Comparison of ENCODE assay signal across 1 cellular context in the genomic region with DNA sequence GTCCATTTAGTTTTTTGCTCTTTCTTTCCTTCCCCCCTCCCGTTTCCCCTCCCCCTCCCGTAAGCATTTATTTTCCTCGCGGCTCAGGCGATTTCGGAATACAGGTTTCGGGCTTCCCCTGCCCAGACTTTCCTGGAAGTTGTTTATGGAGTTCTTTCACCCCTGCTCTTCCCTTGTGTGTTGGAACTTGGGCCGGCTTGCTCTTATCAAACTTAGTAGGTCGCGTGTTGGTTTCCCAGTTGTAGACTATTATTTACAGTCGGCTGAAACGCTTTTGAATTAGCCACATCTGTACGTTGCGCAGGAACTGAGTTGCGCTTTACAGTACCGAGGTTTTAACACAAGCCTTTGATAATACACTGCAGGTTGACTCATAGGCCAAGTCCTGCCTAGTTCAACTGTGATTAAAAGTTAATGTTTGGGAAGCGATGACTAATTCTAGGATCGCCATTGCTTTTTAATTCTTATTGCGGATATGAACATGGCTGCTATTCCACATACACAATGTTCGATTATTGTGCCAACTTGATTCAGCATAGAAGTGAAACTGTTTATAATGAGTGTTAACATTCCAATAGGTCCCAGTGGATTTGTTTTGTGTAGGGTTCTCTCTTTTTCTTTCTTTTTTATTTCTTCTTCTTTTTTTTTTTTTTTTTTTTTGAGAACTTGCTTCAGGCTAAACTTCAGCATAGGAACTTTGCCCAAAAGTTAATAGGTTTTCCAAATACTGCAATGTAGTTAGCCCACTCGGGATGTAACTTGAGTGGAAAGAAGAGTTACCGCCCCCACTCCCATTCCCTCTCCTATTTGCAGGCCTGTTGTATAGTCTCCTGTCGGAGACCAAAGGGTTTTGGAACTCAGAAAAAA.
TF ChIP-seq lines count a peak whose summit lies in the region.

No MANE protein-coding gene starts in this region.

TF ChIP-seq in GM12878, 131 proteins besides CTCF, POLR2A, EP300 and RAD21:
- TF ChIP-seq, protein P1, sequence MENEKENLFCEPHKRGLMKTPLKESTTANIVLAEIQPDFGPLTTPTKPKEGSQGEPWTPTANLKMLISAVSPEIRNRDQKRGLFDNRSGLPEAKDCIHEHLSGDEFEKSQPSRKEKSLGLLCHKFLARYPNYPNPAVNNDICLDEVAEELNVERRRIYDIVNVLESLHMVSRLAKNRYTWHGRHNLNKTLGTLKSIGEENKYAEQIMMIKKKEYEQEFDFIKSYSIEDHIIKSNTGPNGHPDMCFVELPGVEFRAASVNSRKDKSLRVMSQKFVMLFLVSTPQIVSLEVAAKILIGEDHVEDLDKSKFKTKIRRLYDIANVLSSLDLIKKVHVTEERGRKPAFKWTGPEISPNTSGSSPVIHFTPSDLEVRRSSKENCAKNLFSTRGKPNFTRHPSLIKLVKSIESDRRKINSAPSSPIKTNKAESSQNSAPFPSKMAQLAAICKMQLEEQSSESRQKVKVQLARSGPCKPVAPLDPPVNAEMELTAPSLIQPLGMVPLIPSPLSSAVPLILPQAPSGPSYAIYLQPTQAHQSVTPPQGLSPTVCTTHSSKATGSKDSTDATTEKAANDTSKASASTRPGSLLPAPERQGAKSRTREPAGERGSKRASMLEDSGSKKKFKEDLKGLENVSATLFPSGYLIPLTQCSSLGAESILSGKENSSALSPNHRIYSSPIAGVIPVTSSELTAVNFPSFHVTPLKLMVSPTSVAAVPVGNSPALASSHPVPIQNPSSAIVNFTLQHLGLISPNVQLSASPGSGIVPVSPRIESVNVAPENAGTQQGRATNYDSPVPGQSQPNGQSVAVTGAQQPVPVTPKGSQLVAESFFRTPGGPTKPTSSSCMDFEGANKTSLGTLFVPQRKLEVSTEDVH (IDR thresholded peaks at IDR 0.05; ENCODE audit: low read depth, partially characterized antibody), result no peak
- TF ChIP-seq FOXM1 (IDR thresholded peaks at IDR 0.05; ENCODE audit: low read depth, low read length), result no peak
- TF ChIP-seq, protein P2, sequence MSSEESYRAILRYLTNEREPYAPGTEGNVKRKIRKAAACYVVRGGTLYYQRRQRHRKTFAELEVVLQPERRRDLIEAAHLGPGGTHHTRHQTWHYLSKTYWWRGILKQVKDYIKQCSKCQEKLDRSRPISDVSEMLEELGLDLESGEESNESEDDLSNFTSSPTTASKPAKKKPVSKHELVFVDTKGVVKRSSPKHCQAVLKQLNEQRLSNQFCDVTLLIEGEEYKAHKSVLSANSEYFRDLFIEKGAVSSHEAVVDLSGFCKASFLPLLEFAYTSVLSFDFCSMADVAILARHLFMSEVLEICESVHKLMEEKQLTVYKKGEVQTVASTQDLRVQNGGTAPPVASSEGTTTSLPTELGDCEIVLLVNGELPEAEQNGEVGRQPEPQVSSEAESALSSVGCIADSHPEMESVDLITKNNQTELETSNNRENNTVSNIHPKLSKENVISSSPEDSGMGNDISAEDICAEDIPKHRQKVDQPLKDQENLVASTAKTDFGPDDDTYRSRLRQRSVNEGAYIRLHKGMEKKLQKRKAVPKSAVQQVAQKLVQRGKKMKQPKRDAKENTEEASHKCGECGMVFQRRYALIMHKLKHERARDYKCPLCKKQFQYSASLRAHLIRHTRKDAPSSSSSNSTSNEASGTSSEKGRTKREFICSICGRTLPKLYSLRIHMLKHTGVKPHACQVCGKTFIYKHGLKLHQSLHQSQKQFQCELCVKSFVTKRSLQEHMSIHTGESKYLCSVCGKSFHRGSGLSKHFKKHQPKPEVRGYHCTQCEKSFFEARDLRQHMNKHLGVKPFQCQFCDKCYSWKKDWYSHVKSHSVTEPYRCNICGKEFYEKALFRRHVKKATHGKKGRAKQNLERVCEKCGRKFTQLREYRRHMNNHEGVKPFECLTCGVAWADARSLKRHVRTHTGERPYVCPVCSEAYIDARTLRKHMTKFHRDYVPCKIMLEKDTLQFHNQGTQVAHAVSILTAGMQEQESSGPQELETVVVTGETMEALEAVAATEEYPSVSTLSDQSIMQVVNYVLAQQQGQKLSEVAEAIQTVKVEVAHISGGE (CRISPR knock-in tag; IDR thresholded peaks at IDR 0.05), result no peak
- TF ChIP-seq RBBP5 (conservative IDR thresholded peaks at IDR 0.05), result no peak
- no peak for TF ChIP-seq TAF1 (IDR thresholded peaks at IDR 0.05; ENCODE audit: borderline replicate concordance, low read depth, low read length)
- no peak for TF ChIP-seq WRNIP1 (IDR thresholded peaks at IDR 0.05; ENCODE audit: borderline replicate concordance, low read depth, low read length)
- TF ChIP-seq ZZZ3 (IDR thresholded peaks at IDR 0.05; ENCODE audit: control insufficient read depth, insufficient read length, low read depth), result no peak
- no peak for TF ChIP-seq HDAC2 (IDR thresholded peaks at IDR 0.05)
- TF ChIP-seq, protein P3, sequence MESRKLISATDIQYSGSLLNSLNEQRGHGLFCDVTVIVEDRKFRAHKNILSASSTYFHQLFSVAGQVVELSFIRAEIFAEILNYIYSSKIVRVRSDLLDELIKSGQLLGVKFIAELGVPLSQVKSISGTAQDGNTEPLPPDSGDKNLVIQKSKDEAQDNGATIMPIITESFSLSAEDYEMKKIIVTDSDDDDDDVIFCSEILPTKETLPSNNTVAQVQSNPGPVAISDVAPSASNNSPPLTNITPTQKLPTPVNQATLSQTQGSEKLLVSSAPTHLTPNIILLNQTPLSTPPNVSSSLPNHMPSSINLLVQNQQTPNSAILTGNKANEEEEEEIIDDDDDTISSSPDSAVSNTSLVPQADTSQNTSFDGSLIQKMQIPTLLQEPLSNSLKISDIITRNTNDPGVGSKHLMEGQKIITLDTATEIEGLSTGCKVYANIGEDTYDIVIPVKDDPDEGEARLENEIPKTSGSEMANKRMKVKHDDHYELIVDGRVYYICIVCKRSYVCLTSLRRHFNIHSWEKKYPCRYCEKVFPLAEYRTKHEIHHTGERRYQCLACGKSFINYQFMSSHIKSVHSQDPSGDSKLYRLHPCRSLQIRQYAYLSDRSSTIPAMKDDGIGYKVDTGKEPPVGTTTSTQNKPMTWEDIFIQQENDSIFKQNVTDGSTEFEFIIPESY (IDR thresholded peaks at IDR 0.05), result no peak
- TF ChIP-seq CBFB (IDR thresholded peaks at IDR 0.05; ENCODE audit: low read depth), result no peak
- no peak for TF ChIP-seq BMI1 (IDR thresholded peaks at IDR 0.05; ENCODE audit: borderline replicate concordance)
- no peak for TF ChIP-seq NFIC (IDR thresholded peaks at IDR 0.05; ENCODE audit: low read depth, low read length)
- no peak for TF ChIP-seq MTA3 (IDR thresholded peaks at IDR 0.05; ENCODE audit: borderline replicate concordance, low read length)
- no peak for TF ChIP-seq CREB1 (IDR thresholded peaks at IDR 0.05; ENCODE audit: low read depth)
- TF ChIP-seq, protein P4, sequence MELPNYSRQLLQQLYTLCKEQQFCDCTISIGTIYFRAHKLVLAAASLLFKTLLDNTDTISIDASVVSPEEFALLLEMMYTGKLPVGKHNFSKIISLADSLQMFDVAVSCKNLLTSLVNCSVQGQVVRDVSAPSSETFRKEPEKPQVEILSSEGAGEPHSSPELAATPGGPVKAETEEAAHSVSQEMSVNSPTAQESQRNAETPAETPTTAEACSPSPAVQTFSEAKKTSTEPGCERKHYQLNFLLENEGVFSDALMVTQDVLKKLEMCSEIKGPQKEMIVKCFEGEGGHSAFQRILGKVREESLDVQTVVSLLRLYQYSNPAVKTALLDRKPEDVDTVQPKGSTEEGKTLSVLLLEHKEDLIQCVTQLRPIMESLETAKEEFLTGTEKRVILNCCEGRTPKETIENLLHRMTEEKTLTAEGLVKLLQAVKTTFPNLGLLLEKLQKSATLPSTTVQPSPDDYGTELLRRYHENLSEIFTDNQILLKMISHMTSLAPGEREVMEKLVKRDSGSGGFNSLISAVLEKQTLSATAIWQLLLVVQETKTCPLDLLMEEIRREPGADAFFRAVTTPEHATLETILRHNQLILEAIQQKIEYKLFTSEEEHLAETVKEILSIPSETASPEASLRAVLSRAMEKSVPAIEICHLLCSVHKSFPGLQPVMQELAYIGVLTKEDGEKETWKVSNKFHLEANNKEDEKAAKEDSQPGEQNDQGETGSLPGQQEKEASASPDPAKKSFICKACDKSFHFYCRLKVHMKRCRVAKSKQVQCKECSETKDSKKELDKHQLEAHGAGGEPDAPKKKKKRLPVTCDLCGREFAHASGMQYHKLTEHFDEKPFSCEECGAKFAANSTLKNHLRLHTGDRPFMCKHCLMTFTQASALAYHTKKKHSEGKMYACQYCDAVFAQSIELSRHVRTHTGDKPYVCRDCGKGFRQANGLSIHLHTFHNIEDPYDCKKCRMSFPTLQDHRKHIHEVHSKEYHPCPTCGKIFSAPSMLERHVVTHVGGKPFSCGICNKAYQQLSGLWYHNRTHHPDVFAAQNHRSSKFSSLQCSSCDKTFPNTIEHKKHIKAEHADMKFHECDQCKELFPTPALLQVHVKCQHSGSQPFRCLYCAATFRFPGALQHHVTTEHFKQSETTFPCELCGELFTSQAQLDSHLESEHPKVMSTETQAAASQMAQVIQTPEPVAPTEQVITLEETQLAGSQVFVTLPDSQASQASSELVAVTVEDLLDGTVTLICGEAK (IDR thresholded peaks at IDR 0.05; ENCODE audit: borderline replicate concordance), result no peak
- TF ChIP-seq NR2F1 (conservative IDR thresholded peaks at IDR 0.05), result no peak
TF ChIP-seq in GM12878: peak in this region for 0.
